8 cellular contexts compared by ENCODE assay signal in the genomic region with DNA sequence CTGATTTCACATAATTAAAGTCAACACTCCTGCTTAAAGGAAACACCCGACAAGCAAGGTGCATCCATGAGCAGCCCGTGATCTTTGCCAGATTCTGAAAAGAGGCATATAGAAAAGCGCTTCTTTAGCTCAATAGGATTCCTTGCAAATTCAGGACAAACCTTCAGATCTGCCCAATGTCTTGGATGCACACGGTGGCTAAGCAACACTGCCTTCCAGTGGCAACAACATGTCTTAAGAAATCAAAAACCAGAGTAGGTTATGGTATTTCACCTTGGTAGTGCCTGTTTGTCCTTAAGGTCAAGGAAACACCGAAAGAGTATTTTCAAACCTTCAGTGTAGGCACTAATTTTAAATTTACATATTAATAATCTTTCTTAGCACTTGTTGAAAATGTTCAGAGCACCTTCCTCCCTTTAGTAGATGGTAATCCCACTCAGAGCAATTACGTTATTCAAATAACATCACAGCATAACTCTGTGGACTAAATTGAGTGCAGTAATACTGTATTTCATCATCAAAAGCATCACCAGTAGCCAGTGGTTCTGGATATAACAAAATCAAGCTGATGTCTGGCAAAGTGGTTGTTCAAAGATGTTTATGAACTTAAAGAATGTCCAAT. TPM values are rescaled to one million over a fixed set of nuclear protein-coding genes. Genes with fewer than 3 reads are reported as not detected.
DNase-seq lines count a peak whose midpoint lies in the region; ATAC-seq and TF ChIP-seq lines count a peak whose summit lies in the region.

No MANE protein-coding gene starts in this region.

- no peaks in the 10 kb centered on the region for H3K27me3 ChIP-seq in adipocyte (replicated peaks; ENCODE audit: control insufficient read depth, insufficient read depth, low read length)

- no peaks in the 10 kb centered on the region for H3K36me3 ChIP-seq in adipocyte (ENCODE audit: control insufficient read depth, insufficient read depth, low read length, severe bottlenecking)

- H3K4me3 Mint-ChIP-seq in HFFc6 = no peak overlapping the region

- TF ChIP-seq CTCF in HFFc6 (IDR thresholded peaks at IDR 0.05) = peak; percentile 77

- no peak for ATAC-seq in GM21447 (IDR thresholded peaks at IDR 0.05; ENCODE audit: unreplicated experiment)
- no peak for ATAC-seq in HG03354 (IDR thresholded peaks at IDR 0.05; ENCODE audit: poor library complexity, severe bottlenecking, unreplicated experiment)

- H3K9me3 Mint-ChIP-seq in HFFc6 = no peaks in the 10 kb centered on the region

- H3K27ac Mint-ChIP-seq in HFFc6 = no peak overlapping the region

- no peak overlapping the region for H3K9ac ChIP-seq in adipocyte (ENCODE audit: low read length)

- peaks cover 7% of the 10 kb centered on the region for H3K27me3 Mint-ChIP-seq in HFFc6 (ENCODE audit: insufficient read depth)

- no peak overlapping the region for H3K4me3 ChIP-seq in adipocyte (ENCODE audit: low read length)

- no peaks in the 10 kb centered on the region for H3K4me1 ChIP-seq in adipocyte (ENCODE audit: control insufficient read depth, insufficient read depth, low read length)

- peak; percentile 61 for DNase-seq in AG20443 (ENCODE audit: low spot score)
- peak; percentile 18 for DNase-seq in HFFc6
- peak; percentile 61 for DNase-seq in adipocyte (ENCODE audit: low read depth)
- DNase-seq in left kidney (ENCODE audit: low read depth, low spot score) = peak; percentile 77
- no peak for DNase-seq in mesenteric fat pad (ENCODE audit: low spot score)
- DNase-seq in NCI-H2029 (lab: John Stamatoyannopoulos, UW) = no peak

- H3K9me3 ChIP-seq in adipocyte (ENCODE audit: control insufficient read depth, low read length) = no peaks in the 10 kb centered on the region

- H3K36me3 Mint-ChIP-seq in HFFc6 (ENCODE audit: low read depth) = no peaks in the 10 kb centered on the region

- H3K4me1 Mint-ChIP-seq in HFFc6 (ENCODE audit: low read depth) = peaks cover 9% of the 10 kb centered on the region

RNA-seq across cellular contexts. Expression of gene CDKN3, which starts 58.0 kb away (rescaled TPM):
- 100 to 1,000 TPM in 1 of 6 experiments, 10 to 100 TPM in 5; 33.3 to 106 (median 91.8) TPM for total RNA-seq in HFFc6 (2021; fragmentation: NEBNext Ultra II Directional; extraction: Animal tissue kit (Norgen Biotek cat#: 25700))
- total RNA-seq in mesenteric fat pad = 1.7 TPM

Comparison
In these comparisons a context has a peak if more than half of its experiments do, and no peak if none do; other contexts are left out.
1. DNase-seq: peak in AG20443 (single experiment), HFFc6 (single experiment), adipocyte (single experiment) and left kidney (single experiment); none in mesenteric fat pad (single experiment) and NCI-H2029 (single experiment).
2. RNA of gene CDKN3, which starts 58.0 kb away (total RNA-seq): 33.3 to 106 TPM in HFFc6; 1.7 TPM in mesenteric fat pad (single experiment); every median in the first group is over 10 times any median in the second.